2 cellular contexts compared by ENCODE assay signal in genomic region chr10:72742797-72743196, GRCh38.
TF ChIP-seq lines count a peak whose summit lies in the region.

No MANE protein-coding gene starts in this region.

TF ChIP-seq in GM23338, 12 proteins besides CTCF, POLR2A, EP300 and RAD21 (continued from another document):
- TF ChIP-seq EZH2phosphoT487 (IDR thresholded peaks at IDR 0.05; ENCODE audit: unreplicated experiment): no peak
- TF ChIP-seq EZH2 (IDR thresholded peaks at IDR 0.05; ENCODE audit: low read depth, unreplicated experiment): no peak
- TF ChIP-seq NANOG (IDR thresholded peaks at IDR 0.05; ENCODE audit: borderline replicate concordance): no peak
- no peak for TF ChIP-seq REST (IDR thresholded peaks at IDR 0.05; ENCODE audit: unreplicated experiment)
- TF ChIP-seq, protein P1, sequence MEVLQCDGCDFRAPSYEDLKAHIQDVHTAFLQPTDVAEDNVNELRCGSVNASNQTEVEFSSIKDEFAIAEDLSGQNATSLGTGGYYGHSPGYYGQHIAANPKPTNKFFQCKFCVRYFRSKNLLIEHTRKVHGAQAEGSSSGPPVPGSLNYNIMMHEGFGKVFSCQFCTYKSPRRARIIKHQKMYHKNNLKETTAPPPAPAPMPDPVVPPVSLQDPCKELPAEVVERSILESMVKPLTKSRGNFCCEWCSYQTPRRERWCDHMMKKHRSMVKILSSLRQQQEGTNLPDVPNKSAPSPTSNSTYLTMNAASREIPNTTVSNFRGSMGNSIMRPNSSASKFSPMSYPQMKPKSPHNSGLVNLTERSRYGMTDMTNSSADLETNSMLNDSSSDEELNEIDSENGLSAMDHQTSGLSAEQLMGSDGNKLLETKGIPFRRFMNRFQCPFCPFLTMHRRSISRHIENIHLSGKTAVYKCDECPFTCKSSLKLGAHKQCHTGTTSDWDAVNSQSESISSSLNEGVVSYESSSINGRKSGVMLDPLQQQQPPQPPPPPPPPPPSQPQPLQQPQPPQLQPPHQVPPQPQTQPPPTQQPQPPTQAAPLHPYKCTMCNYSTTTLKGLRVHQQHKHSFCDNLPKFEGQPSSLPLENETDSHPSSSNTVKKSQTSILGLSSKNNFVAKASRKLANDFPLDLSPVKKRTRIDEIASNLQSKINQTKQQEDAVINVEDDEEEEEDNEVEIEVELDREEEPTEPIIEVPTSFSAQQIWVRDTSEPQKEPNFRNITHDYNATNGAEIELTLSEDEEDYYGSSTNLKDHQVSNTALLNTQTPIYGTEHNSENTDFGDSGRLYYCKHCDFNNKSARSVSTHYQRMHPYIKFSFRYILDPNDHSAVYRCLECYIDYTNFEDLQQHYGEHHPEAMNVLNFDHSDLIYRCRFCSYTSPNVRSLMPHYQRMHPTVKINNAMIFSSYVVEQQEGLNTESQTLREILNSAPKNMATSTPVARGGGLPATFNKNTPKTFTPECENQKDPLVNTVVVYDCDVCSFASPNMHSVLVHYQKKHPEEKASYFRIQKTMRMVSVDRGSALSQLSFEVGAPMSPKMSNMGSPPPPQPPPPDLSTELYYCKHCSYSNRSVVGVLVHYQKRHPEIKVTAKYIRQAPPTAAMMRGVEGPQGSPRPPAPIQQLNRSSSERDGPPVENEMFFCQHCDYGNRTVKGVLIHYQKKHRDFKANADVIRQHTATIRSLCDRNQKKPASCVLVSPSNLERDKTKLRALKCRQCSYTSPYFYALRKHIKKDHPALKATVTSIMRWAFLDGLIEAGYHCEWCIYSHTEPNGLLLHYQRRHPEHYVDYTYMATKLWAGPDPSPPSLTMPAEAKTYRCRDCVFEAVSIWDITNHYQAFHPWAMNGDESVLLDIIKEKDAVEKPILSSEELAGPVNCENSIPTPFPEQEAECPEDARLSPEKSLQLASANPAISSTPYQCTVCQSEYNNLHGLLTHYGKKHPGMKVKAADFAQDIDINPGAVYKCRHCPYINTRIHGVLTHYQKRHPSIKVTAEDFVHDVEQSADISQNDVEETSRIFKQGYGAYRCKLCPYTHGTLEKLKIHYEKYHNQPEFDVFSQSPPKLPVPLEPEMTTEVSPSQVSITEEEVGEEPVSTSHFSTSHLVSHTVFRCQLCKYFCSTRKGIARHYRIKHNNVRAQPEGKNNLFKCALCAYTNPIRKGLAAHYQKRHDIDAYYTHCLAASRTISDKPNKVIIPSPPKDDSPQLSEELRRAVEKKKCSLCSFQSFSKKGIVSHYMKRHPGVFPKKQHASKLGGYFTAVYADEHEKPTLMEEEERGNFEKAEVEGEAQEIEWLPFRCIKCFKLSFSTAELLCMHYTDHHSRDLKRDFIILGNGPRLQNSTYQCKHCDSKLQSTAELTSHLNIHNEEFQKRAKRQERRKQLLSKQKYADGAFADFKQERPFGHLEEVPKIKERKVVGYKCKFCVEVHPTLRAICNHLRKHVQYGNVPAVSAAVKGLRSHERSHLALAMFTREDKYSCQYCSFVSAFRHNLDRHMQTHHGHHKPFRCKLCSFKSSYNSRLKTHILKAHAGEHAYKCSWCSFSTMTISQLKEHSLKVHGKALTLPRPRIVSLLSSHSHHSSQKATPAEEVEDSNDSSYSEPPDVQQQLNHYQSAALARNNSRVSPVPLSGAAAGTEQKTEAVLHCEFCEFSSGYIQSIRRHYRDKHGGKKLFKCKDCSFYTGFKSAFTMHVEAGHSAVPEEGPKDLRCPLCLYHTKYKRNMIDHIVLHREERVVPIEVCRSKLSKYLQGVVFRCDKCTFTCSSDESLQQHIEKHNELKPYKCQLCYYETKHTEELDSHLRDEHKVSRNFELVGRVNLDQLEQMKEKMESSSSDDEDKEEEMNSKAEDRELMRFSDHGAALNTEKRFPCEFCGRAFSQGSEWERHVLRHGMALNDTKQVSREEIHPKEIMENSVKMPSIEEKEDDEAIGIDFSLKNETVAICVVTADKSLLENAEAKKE (CRISPR knock-in tag; IDR thresholded peaks at IDR 0.05): no peak
- no peak for TF ChIP-seq POLR2AphosphoS5 (IDR thresholded peaks at IDR 0.05; ENCODE audit: low read depth)

TF ChIP-seq in HEK293, 187 proteins besides CTCF, POLR2A, EP300 and RAD21 (continued from another document):
- TF ChIP-seq ZNF585B (tag by site-specific recombination; IDR thresholded peaks at IDR 0.05): no peak
- no peak for TF ChIP-seq ZFP69B (tag by site-specific recombination; IDR thresholded peaks at IDR 0.05)
